8 cellular contexts compared by ENCODE assay signal in genomic region chr12:4272014-4272975, GRCh38. TPM values are rescaled to one million over a fixed set of nuclear protein-coding genes. Genes with fewer than 3 reads are reported as not detected.
DNase-seq lines count a peak whose midpoint lies in the region; ATAC-seq and TF ChIP-seq lines count a peak whose summit lies in the region.

No MANE protein-coding gene starts in this region.

- H2AFZ ChIP-seq in KMS-11 (ENCODE audit: low read depth), result peak overlapping the region; percentile 38; the same call in 1 of the 2 replicates

- peak overlapping the region; percentile 96 for H3K27ac ChIP-seq in KMS-11

- peaks cover 26% of the 10 kb centered on the region for H3K4me1 ChIP-seq in KMS-11 (ENCODE audit: low read depth, poor library complexity, severe bottlenecking)

- DNase-seq in Caki2 (ENCODE audit: low read depth), result peak; percentile 59
- peak; percentile 90 to 93 for DNase-seq in activated CD4-positive, alpha-beta T cell treated with anti-CD3 and anti-CD28 coated beads, Interleukin-2, amount 50 U/mL, for 4 hours
- DNase-seq in dermis microvascular lymphatic vessel endothelial cell (ENCODE audit: low read depth in 2 of 2), result peak; percentile 47 to 73
- peak; percentile 75 to 78 for DNase-seq in lung microvascular endothelial cell (ENCODE audit: low read depth in 2 of 2)
- DNase-seq in stimulated activated CD4-positive, alpha-beta T cell treated with anti-CD3 and anti-CD28 coated beads, TNF-alpha, amount 100 ng/mL, for 24 hours (ENCODE audit: low read depth in 3 of 3), result peak; percentile 80 to 89 (median 83)
- DNase-seq in NCI-H2029 treated with DMSO at 0.1 percent for 48 hours (lab: John Stamatoyannopoulos, UW), result no peak

- H3K79me2 ChIP-seq in KMS-11 (ENCODE audit: insufficient read depth, low read depth), result peaks cover 37% of the 10 kb centered on the region

- H4K20me1 ChIP-seq in KMS-11 (ENCODE audit: insufficient read depth), result peaks cover 8% of the 10 kb centered on the region

- peak overlapping the region; percentile 88 for H3K4me2 ChIP-seq in KMS-11

- ATAC-seq in GM21423 (IDR thresholded peaks at IDR 0.05; ENCODE audit: unreplicated experiment), result peak; percentile 37

- peaks cover 16% of the 10 kb centered on the region; the same call in 1 of the 2 replicates for H3K36me3 ChIP-seq in KMS-11 (ENCODE audit: insufficient read depth)

- H3K9ac ChIP-seq in KMS-11, result peak overlapping the region; percentile 99

- H3K4me3 ChIP-seq in KMS-11 (IDR thresholded peaks at IDR 0.05; ENCODE audit: insufficient read depth, low read depth, low read length), result no peak overlapping the region

- TF ChIP-seq CTCF in KMS-11 (conservative IDR thresholded peaks at IDR 0.05; ENCODE audit: low read depth, low read length), result no peak

- in situ Hi-C loops in Caki2 (cut with HindIII; ENCODE audit: low pct_unique_long_range_greater_than_20kb, low sequenced_read_pairs), result loop anchor here (25.0 kb wide), 1 partner anchor 385 kb away; no protein-coding TSS in a partner anchor

- peaks cover 18% of the 10 kb centered on the region; the same call in 1 of the 2 replicates for H3K27me3 ChIP-seq in KMS-11 (ENCODE audit: insufficient read depth, low read depth)

RNA-seq across cellular contexts. Expression of gene CCND2, which starts 1.3 kb away (rescaled TPM):
- 0.03 TPM in 2 replicates for total RNA-seq in Caki2 (2014; rRNA removed; shearing (Covaris generic); ENCODE audit: low replicate concordance)
- total RNA-seq in dermis microvascular lymphatic vessel endothelial cell, result 90.6 and 187 TPM in 2 replicates
- total RNA-seq in lung microvascular endothelial cell, result 80.6 and 141 TPM in 2 replicates

RNA-seq across cellular contexts. Expression of gene TIGAR, which starts 48.7 kb away (rescaled TPM):
- 11.1 and 13.4 TPM in 2 replicates for total RNA-seq in Caki2 (2014; rRNA removed; shearing (Covaris generic); ENCODE audit: low replicate concordance)
- total RNA-seq in dermis microvascular lymphatic vessel endothelial cell (9.6 and 14.0 TPM in 2 replicates), lung microvascular endothelial cell (8.3 and 14.8 TPM in 2 replicates)

Comparison
In these comparisons a context has a peak if more than half of its experiments do, and no peak if none do; other contexts are left out.
1. RNA of gene CCND2, which starts 1.3 kb away (total RNA-seq): 80.6 to 141 TPM in lung microvascular endothelial cell and 90.6 to 187 TPM in dermis microvascular lymphatic vessel endothelial cell; 0.03 TPM in Caki2; every median in the first group is over 10 times any median in the second.